Comparison of ENCODE assay signal across 1 cellular context in the genomic region with DNA sequence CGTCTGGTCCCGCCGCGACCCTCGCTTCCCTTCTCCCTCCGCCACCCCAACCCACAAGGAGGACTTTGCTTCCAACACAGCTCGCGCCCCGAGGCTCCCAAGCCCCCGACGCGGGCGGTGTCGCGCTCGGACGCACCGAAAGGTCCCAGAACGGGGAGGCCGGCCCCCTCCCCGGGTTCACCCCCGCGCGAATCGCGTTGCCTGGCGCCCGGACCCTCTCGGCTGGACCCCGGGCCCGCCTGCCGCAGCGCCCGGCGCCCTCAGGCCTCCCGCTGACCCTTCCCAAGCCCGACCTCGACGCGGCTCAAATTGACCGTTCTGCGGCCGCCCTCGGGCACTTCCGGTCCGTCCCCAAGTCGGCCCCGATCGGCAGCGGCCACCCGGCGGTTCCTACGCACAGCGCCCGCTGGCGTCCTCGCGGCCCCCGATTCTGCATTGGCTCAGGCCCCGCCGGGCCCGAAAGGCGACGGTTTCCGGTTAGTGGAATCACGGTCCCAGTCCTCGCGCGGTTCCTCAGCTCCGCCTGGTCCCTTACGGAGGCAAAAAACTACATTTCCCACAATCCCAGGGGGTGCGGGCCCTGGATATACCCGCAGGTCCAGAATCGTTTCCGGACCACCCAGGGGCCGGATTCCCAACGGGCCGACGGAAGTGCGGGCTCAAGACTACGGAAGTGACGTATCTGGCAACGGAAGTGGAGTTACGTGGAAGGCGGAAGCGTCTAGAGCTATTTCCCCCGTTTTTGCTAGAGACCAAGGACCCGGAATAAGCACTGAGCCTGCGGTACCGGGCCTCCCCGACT.
TF ChIP-seq lines count a peak whose summit lies in the region.

A gene (minus strand): TSS at position 347 of the 802 bp plus-strand sequence. CDS start 451 bp downstream, outside the sequence.

TF ChIP-seq in HEK293, 187 proteins besides CTCF, POLR2A, EP300 and RAD21 (continued from another document and continues in another):
- TF ChIP-seq, protein P1, sequence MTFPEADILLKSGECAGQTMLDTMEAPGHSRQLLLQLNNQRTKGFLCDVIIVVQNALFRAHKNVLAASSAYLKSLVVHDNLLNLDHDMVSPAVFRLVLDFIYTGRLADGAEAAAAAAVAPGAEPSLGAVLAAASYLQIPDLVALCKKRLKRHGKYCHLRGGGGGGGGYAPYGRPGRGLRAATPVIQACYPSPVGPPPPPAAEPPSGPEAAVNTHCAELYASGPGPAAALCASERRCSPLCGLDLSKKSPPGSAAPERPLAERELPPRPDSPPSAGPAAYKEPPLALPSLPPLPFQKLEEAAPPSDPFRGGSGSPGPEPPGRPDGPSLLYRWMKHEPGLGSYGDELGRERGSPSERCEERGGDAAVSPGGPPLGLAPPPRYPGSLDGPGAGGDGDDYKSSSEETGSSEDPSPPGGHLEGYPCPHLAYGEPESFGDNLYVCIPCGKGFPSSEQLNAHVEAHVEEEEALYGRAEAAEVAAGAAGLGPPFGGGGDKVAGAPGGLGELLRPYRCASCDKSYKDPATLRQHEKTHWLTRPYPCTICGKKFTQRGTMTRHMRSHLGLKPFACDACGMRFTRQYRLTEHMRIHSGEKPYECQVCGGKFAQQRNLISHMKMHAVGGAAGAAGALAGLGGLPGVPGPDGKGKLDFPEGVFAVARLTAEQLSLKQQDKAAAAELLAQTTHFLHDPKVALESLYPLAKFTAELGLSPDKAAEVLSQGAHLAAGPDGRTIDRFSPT (tag by site-specific recombination; IDR thresholded peaks at IDR 0.05), result no peak
- TF ChIP-seq ZNF324 (tag by site-specific recombination; IDR thresholded peaks at IDR 0.05) (peak; percentile 100), ZNF138 (tag by site-specific recombination; IDR thresholded peaks at IDR 0.05; ENCODE audit: borderline replicate concordance) (no peak), ZNF335 (tag by site-specific recombination; conservative IDR thresholded peaks at IDR 0.05) (peak; percentile 92), SALL2 (tag by site-specific recombination; IDR thresholded peaks at IDR 0.05; ENCODE audit: borderline replicate concordance) (peak; percentile 79; the same call in 1 of the 2 replicates), ZNF768 (tag by site-specific recombination; IDR thresholded peaks at IDR 0.05) (peak; percentile 74; the same call in 1 of the 2 replicates), ZFP69B (tag by site-specific recombination; IDR thresholded peaks at IDR 0.05) (peak; percentile 93), FEZF1 (tag by site-specific recombination; IDR thresholded peaks at IDR 0.05) (peak; percentile 32; the same call in 1 of the 2 replicates), WT1 (tag by site-specific recombination; IDR thresholded peaks at IDR 0.05) (peak; percentile 60; the same call in 1 of the 2 replicates), ZNF184 (tag by site-specific recombination; IDR thresholded peaks at IDR 0.05) (peak; percentile 95), ZNF600 (tag by site-specific recombination; IDR thresholded peaks at IDR 0.05) (peak; percentile 84), ZSCAN30 (tag by site-specific recombination; IDR thresholded peaks at IDR 0.05) (peak; percentile 100), KLF8 (tag by site-specific recombination; IDR thresholded peaks at IDR 0.05) (peak; percentile 99), ZNF394 (tag by site-specific recombination; IDR thresholded peaks at IDR 0.05; ENCODE audit: borderline replicate concordance) (peak; percentile 94), ZNF776 (tag by site-specific recombination; IDR thresholded peaks at IDR 0.05; ENCODE audit: borderline replicate concordance) (no peak), ZNF629 (tag by site-specific recombination; IDR thresholded peaks at IDR 0.05) (peak; percentile 96), ZNF121 (tag by site-specific recombination; IDR thresholded peaks at IDR 0.05) (peak; percentile 84), ZNF48 (tag by site-specific recombination; IDR thresholded peaks at IDR 0.05) (no peak), HOXD13 (CRISPR knock-in tag; IDR thresholded peaks at IDR 0.05; ENCODE audit: borderline replicate concordance) (no peak), GFI1B (tag by site-specific recombination; IDR thresholded peaks at IDR 0.05) (peak; percentile 64; the same call in 1 of the 2 replicates), KLF16 (tag by site-specific recombination; IDR thresholded peaks at IDR 0.05) (peak; percentile 98), ZNF2 (tag by site-specific recombination; IDR thresholded peaks at IDR 0.05) (peak; percentile 100), YY2 (tag by site-specific recombination; IDR thresholded peaks at IDR 0.05) (peak; percentile 85), MZF1 (tag by site-specific recombination; IDR thresholded peaks at IDR 0.05; ENCODE audit: borderline replicate concordance) (peak; percentile 81), ZNF585B (tag by site-specific recombination; IDR thresholded peaks at IDR 0.05) (no peak), ZNF561 (tag by site-specific recombination; IDR thresholded peaks at IDR 0.05; ENCODE audit: borderline replicate concordance) (peak; percentile 100), ZBTB7A (tag by site-specific recombination; IDR thresholded peaks at IDR 0.05; ENCODE audit: low read depth) (peak; percentile 97), ZNF37A (tag by site-specific recombination; IDR thresholded peaks at IDR 0.05) (no peak), ZNF501 (tag by site-specific recombination; IDR thresholded peaks at IDR 0.05) (peak; percentile 100), ZNF707 (tag by site-specific recombination; IDR thresholded peaks at IDR 0.05) (peak; percentile 67; the same call in 1 of the 2 replicates)
- TF ChIP-seq, protein P2, sequence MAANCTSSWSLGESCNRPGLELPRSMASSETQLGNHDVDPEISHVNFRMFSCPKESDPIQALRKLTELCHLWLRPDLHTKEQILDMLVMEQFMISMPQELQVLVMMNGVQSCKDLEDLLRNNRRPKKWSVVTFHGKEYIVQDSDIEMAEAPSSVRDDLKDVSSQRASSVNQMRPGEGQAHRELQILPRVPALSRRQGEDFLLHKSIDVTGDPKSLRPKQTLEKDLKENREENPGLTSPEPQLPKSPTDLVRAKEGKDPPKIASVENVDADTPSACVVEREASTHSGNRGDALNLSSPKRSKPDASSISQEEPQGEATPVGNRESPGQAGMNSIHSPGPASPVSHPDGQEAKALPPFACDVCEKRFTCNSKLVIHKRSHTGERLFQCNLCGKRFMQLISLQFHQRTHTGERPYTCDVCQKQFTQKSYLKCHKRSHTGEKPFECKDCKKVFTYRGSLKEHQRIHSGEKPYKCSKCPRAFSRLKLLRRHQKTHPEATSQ (tag by site-specific recombination; IDR thresholded peaks at IDR 0.05), result peak; percentile 100
- TF ChIP-seq, protein P3, sequence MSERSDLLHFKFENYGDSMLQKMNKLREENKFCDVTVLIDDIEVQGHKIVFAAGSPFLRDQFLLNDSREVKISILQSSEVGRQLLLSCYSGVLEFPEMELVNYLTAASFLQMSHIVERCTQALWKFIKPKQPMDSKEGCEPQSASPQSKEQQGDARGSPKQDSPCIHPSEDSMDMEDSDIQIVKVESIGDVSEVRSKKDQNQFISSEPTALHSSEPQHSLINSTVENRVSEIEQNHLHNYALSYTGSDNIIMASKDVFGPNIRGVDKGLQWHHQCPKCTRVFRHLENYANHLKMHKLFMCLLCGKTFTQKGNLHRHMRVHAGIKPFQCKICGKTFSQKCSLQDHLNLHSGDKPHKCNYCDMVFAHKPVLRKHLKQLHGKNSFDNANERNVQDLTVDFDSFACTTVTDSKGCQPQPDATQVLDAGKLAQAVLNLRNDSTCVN (tag by site-specific recombination; optimal IDR thresholded peaks at IDR 0.05), result peak; percentile 87
- TF ChIP-seq, protein P4, sequence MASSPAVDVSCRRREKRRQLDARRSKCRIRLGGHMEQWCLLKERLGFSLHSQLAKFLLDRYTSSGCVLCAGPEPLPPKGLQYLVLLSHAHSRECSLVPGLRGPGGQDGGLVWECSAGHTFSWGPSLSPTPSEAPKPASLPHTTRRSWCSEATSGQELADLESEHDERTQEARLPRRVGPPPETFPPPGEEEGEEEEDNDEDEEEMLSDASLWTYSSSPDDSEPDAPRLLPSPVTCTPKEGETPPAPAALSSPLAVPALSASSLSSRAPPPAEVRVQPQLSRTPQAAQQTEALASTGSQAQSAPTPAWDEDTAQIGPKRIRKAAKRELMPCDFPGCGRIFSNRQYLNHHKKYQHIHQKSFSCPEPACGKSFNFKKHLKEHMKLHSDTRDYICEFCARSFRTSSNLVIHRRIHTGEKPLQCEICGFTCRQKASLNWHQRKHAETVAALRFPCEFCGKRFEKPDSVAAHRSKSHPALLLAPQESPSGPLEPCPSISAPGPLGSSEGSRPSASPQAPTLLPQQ (tag by site-specific recombination; IDR thresholded peaks at IDR 0.05), result peak; percentile 96
- TF ChIP-seq, protein P5, sequence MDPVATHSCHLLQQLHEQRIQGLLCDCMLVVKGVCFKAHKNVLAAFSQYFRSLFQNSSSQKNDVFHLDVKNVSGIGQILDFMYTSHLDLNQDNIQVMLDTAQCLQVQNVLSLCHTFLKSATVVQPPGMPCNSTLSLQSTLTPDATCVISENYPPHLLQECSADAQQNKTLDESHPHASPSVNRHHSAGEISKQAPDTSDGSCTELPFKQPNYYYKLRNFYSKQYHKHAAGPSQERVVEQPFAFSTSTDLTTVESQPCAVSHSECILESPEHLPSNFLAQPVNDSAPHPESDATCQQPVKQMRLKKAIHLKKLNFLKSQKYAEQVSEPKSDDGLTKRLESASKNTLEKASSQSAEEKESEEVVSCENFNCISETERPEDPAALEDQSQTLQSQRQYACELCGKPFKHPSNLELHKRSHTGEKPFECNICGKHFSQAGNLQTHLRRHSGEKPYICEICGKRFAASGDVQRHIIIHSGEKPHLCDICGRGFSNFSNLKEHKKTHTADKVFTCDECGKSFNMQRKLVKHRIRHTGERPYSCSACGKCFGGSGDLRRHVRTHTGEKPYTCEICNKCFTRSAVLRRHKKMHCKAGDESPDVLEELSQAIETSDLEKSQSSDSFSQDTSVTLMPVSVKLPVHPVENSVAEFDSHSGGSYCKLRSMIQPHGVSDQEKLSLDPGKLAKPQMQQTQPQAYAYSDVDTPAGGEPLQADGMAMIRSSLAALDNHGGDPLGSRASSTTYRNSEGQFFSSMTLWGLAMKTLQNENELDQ (tag by site-specific recombination; IDR thresholded peaks at IDR 0.05; ENCODE audit: low read depth), result no peak
- TF ChIP-seq, protein P6, sequence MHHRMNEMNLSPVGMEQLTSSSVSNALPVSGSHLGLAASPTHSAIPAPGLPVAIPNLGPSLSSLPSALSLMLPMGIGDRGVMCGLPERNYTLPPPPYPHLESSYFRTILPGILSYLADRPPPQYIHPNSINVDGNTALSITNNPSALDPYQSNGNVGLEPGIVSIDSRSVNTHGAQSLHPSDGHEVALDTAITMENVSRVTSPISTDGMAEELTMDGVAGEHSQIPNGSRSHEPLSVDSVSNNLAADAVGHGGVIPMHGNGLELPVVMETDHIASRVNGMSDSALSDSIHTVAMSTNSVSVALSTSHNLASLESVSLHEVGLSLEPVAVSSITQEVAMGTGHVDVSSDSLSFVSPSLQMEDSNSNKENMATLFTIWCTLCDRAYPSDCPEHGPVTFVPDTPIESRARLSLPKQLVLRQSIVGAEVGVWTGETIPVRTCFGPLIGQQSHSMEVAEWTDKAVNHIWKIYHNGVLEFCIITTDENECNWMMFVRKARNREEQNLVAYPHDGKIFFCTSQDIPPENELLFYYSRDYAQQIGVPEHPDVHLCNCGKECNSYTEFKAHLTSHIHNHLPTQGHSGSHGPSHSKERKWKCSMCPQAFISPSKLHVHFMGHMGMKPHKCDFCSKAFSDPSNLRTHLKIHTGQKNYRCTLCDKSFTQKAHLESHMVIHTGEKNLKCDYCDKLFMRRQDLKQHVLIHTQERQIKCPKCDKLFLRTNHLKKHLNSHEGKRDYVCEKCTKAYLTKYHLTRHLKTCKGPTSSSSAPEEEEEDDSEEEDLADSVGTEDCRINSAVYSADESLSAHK (tag by site-specific recombination; IDR thresholded peaks at IDR 0.05), result peak; percentile 85
- TF ChIP-seq, protein P7, sequence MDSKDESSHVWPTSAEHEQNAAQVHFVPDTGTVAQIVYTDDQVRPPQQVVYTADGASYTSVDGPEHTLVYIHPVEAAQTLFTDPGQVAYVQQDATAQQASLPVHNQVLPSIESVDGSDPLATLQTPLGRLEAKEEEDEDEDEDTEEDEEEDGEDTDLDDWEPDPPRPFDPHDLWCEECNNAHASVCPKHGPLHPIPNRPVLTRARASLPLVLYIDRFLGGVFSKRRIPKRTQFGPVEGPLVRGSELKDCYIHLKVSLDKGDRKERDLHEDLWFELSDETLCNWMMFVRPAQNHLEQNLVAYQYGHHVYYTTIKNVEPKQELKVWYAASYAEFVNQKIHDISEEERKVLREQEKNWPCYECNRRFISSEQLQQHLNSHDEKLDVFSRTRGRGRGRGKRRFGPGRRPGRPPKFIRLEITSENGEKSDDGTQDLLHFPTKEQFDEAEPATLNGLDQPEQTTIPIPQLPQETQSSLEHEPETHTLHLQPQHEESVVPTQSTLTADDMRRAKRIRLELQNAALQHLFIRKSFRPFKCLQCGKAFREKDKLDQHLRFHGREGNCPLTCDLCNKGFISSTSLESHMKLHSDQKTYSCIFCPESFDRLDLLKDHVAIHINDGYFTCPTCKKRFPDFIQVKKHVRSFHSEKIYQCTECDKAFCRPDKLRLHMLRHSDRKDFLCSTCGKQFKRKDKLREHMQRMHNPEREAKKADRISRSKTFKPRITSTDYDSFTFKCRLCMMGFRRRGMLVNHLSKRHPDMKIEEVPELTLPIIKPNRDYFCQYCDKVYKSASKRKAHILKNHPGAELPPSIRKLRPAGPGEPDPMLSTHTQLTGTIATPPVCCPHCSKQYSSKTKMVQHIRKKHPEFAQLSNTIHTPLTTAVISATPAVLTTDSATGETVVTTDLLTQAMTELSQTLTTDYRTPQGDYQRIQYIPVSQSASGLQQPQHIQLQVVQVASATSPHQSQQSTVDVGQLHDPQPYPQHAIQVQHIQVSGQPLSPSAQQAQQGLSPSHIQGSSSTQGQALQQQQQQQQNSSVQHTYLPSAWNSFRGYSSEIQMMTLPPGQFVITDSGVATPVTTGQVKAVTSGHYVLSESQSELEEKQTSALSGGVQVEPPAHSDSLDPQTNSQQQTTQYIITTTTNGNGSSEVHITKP (tag by site-specific recombination; IDR thresholded peaks at IDR 0.05), result peak; percentile 96
- TF ChIP-seq, protein P8, sequence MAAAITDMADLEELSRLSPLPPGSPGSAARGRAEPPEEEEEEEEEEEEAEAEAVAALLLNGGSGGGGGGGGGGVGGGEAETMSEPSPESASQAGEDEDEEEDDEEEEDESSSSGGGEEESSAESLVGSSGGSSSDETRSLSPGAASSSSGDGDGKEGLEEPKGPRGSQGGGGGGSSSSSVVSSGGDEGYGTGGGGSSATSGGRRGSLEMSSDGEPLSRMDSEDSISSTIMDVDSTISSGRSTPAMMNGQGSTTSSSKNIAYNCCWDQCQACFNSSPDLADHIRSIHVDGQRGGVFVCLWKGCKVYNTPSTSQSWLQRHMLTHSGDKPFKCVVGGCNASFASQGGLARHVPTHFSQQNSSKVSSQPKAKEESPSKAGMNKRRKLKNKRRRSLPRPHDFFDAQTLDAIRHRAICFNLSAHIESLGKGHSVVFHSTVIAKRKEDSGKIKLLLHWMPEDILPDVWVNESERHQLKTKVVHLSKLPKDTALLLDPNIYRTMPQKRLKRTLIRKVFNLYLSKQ (tag by site-specific recombination; IDR thresholded peaks at IDR 0.05; ENCODE audit: borderline replicate concordance), result no peak
- TF ChIP-seq, protein P9, sequence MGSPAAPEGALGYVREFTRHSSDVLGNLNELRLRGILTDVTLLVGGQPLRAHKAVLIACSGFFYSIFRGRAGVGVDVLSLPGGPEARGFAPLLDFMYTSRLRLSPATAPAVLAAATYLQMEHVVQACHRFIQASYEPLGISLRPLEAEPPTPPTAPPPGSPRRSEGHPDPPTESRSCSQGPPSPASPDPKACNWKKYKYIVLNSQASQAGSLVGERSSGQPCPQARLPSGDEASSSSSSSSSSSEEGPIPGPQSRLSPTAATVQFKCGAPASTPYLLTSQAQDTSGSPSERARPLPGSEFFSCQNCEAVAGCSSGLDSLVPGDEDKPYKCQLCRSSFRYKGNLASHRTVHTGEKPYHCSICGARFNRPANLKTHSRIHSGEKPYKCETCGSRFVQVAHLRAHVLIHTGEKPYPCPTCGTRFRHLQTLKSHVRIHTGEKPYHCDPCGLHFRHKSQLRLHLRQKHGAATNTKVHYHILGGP (tag by site-specific recombination; IDR thresholded peaks at IDR 0.05), result peak; percentile 15; the same call in 1 of the 2 replicates
